ENCODE assay signal across 14 cellular contexts in the genomic region with DNA sequence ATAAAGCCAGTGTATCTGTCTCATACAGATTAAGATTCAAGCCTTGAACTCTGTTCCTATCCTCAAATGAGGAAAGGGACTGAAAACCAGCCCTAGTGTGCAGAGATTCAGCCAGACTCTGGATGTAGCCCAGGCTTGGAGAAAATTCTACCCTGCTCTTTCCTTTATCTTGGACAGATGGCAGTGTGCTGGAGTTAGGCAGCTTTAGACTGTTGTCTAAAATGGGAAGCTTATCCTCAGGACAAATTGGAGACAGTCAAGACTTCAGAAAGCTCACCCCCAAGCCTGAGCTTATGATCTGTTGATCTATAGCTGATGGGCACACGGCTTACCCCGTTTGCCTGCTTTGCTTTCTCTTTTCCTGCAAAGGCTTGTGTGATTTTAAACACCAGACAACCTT.
"Had no signal": no experiment of that assay in that cellular context is flagged by ENCODE, and none has a peak within 500 bp of the region (broad histone marks: within the 10 kb centered on the region; RNA-seq: fewer than 3 reads in every experiment).

No MANE protein-coding gene starts in this region.

- H3K4me3 Mint-ChIP-seq: activated CD8-positive, alpha-beta T cell treated with anti-CD3 and anti-CD28 coated beads, Interleukin-2, amount 10 ng/mL, durations not matched to agents 7 days and 5 days; activated naive CD8-positive, alpha-beta T cell treated with anti-CD3 and anti-CD28 coated beads, Interleukin-2, amount 10 ng/mL, durations not matched to agents 7 days and 5 days; T-helper 2 cell treated with Interferon-gamma antibody and Interleukin-4, amounts not matched to agents 5 μg/mL and 100 μg/mL, for 36 hours had no signal

- H3K36me3 ChIP-seq: colonic mucosa, ovary, thoracic aorta had no signal

- H3K27me3 ChIP-seq: colonic mucosa, ovary had no signal

- H3K36me3 Mint-ChIP-seq: activated naive CD8-positive, alpha-beta T cell treated with anti-CD3 and anti-CD28 coated beads, Interleukin-2, amount 10 ng/mL, durations not matched to agents 7 days and 5 days had no signal

- H3K4me1 ChIP-seq: colonic mucosa had no signal

- H3K9me3 ChIP-seq: colonic mucosa, ovary, thoracic aorta had no signal

- ATAC-seq: activated CD8-positive, alpha-beta T cell treated with anti-CD3 and anti-CD28 coated beads, Interleukin-2, amount 10 ng/mL, durations not matched to agents 7 days and 5 days; stimulated activated naive CD8-positive, alpha-beta T cell treated with anti-CD3 and anti-CD28 coated beads, Interleukin-15, Interleukin-2, amounts not matched to agents 100 U/mL and 50 U/mL, for 24 hours had no signal

- H3K9me3 Mint-ChIP-seq: activated naive CD8-positive, alpha-beta T cell treated with anti-CD3 and anti-CD28 coated beads, Interleukin-2, amount 10 ng/mL, durations not matched to agents 7 days and 5 days had no signal

- H3K27ac Mint-ChIP-seq: activated CD8-positive, alpha-beta T cell treated with anti-CD3 and anti-CD28 coated beads, Interleukin-2, amount 10 ng/mL, durations not matched to agents 7 days and 5 days; activated naive CD8-positive, alpha-beta T cell treated with anti-CD3 and anti-CD28 coated beads, Interleukin-2, amount 10 ng/mL, durations not matched to agents 7 days and 5 days; T-helper 2 cell treated with Interferon-gamma antibody and Interleukin-4, amounts not matched to agents 5 μg/mL and 100 μg/mL, for 36 hours had no signal

- H3K4me1 Mint-ChIP-seq: activated naive CD8-positive, alpha-beta T cell treated with anti-CD3 and anti-CD28 coated beads, Interleukin-2, amount 10 ng/mL, durations not matched to agents 7 days and 5 days had no signal

- H3K27me3 Mint-ChIP-seq: activated naive CD8-positive, alpha-beta T cell treated with anti-CD3 and anti-CD28 coated beads, Interleukin-2, amount 10 ng/mL, durations not matched to agents 7 days and 5 days had no signal

- DNase-seq: activated CD4-positive, alpha-beta T cell treated with anti-CD3 and anti-CD28 coated beads for 1 hour; activated CD8-positive, alpha-beta memory T cell treated with anti-CD3 and anti-CD28 coated beads, Interleukin-2, amount 50 U/mL, for 48 hours; activated CD8-positive, alpha-beta T cell treated with anti-CD3 and anti-CD28 coated beads, Interleukin-2, amount 10 ng/mL, durations not matched to agents 7 days and 5 days; activated naive CD8-positive, alpha-beta T cell treated with anti-CD3 and anti-CD28 coated beads, Interleukin-2, amount 10 ng/mL, durations not matched to agents 7 days and 5 days; aorta; colonic mucosa; effector CD8-positive, alpha-beta T cell; kidney glomerular epithelial cell; ovary; stimulated activated CD4-positive, alpha-beta T cell treated with anti-CD3 and anti-CD28 coated beads, Interleukin-4, amount 100 ng/mL, for 1 hour; stimulated activated CD8-positive, alpha-beta memory T cell treated with anti-CD3 and anti-CD28 coated beads, Interleukin-4, amount 100 ng/mL, for 48 hours; stimulated activated naive CD8-positive, alpha-beta T cell treated with anti-CD3 and anti-CD28 coated beads, Interleukin-15, Interleukin-2, amounts not matched to agents 100 U/mL and 50 U/mL, for 24 hours had no signal

- H3K27ac ChIP-seq: colonic mucosa, ovary, thoracic aorta had no signal

- H3K4me3 ChIP-seq: colonic mucosa, ovary, thoracic aorta had no signal
